ENCODE assay signal across 1 cellular context in genomic region chr2:208179028-208179609, GRCh38.
TF ChIP-seq lines count a peak whose summit lies in the region.

No MANE protein-coding gene starts in this region.

TF ChIP-seq in HepG2, 621 proteins besides CTCF, POLR2A, EP300 and RAD21 (continued from another document and continues in another):
- TF ChIP-seq KIAA2018 (CRISPR knock-in tag; IDR thresholded peaks at IDR 0.05; ENCODE audit: borderline replicate concordance) (no peak), HOXA7 (CRISPR knock-in tag; IDR thresholded peaks at IDR 0.05) (no peak), GATAD1 (CRISPR knock-in tag; IDR thresholded peaks at IDR 0.05) (no peak), ZFX (CRISPR knock-in tag; IDR thresholded peaks at IDR 0.05; ENCODE audit: low read depth) (no peak), BCL3 (CRISPR knock-in tag; IDR thresholded peaks at IDR 0.05) (no peak), JUNB (CRISPR knock-in tag; IDR thresholded peaks at IDR 0.05; ENCODE audit: borderline replicate concordance) (no peak), ZSCAN30 (CRISPR knock-in tag; IDR thresholded peaks at IDR 0.05) (no peak), HBP1 (CRISPR knock-in tag; IDR thresholded peaks at IDR 0.05; ENCODE audit: low read depth) (no peak), ZNF792 (CRISPR knock-in tag; IDR thresholded peaks at IDR 0.05) (no peak), SMARCC2 (IDR thresholded peaks at IDR 0.05) (no peak), LCORL (IDR thresholded peaks at IDR 0.05) (no peak), LCORL (CRISPR knock-in tag; IDR thresholded peaks at IDR 0.05) (no peak), ZNF746 (CRISPR knock-in tag; IDR thresholded peaks at IDR 0.05) (0 out of 2 replicates have a peak, but pooled peaks have one; percentile 30), ZNF710 (CRISPR knock-in tag; IDR thresholded peaks at IDR 0.05; ENCODE audit: borderline replicate concordance) (no peak), HIC2 (CRISPR knock-in tag; IDR thresholded peaks at IDR 0.05; ENCODE audit: low read depth) (no peak), ZNF841 (CRISPR knock-in tag; IDR thresholded peaks at IDR 0.05; ENCODE audit: borderline replicate concordance) (no peak), GPN1 (CRISPR knock-in tag; IDR thresholded peaks at IDR 0.05; ENCODE audit: borderline replicate concordance) (no peak), REL (CRISPR knock-in tag; conservative IDR thresholded peaks at IDR 0.05) (no peak), MATR3 (CRISPR knock-in tag; IDR thresholded peaks at IDR 0.05) (no peak), TAF1 (CRISPR knock-in tag; IDR thresholded peaks at IDR 0.05) (no peak), HOXA9 (CRISPR knock-in tag; IDR thresholded peaks at IDR 0.05; ENCODE audit: borderline replicate concordance) (no peak), ARHGAP35 (CRISPR knock-in tag; IDR thresholded peaks at IDR 0.05; ENCODE audit: borderline replicate concordance) (no peak), HOXA5 (CRISPR knock-in tag; IDR thresholded peaks at IDR 0.05) (no peak), SIX1 (CRISPR knock-in tag; IDR thresholded peaks at IDR 0.05; ENCODE audit: borderline replicate concordance) (no peak), NCOA5 (CRISPR knock-in tag; IDR thresholded peaks at IDR 0.05) (no peak), MIER3 (CRISPR knock-in tag; IDR thresholded peaks at IDR 0.05; ENCODE audit: borderline replicate concordance) (no peak), ZNF616 (CRISPR knock-in tag; IDR thresholded peaks at IDR 0.05; ENCODE audit: low read depth) (no peak), KDM5A (IDR thresholded peaks at IDR 0.05; ENCODE audit: borderline replicate concordance, low read length) (no peak), DZIP1 (CRISPR knock-in tag; IDR thresholded peaks at IDR 0.05) (no peak), ZNF672 (CRISPR knock-in tag; IDR thresholded peaks at IDR 0.05) (no peak), ZNF556 (CRISPR knock-in tag; IDR thresholded peaks at IDR 0.05; ENCODE audit: borderline replicate concordance) (no peak), ZNF574 (CRISPR knock-in tag; IDR thresholded peaks at IDR 0.05) (peak; percentile 31; the same call in 1 of the 2 replicates), ZFAT (CRISPR knock-in tag; conservative IDR thresholded peaks at IDR 0.05) (no peak), CEBPZ (IDR thresholded peaks at IDR 0.05; ENCODE audit: low read length) (no peak), KDM2A (CRISPR knock-in tag; IDR thresholded peaks at IDR 0.05; ENCODE audit: borderline replicate concordance, low read depth) (peak; percentile 47; the same call in 1 of the 2 replicates), GATAD2A (CRISPR knock-in tag; IDR thresholded peaks at IDR 0.05) (peak; percentile 86)
